Comparison of ENCODE assay signal across 8 cellular contexts in genomic region chr5:132459983-132460834, GRCh38. TPM values are rescaled to one million over a fixed set of nuclear protein-coding genes. Genes with fewer than 3 reads are reported as not detected.
DNase-seq lines count a peak whose midpoint lies in the region; ATAC-seq, FAIRE-seq and TF ChIP-seq lines count a peak whose summit lies in the region.

No MANE protein-coding gene starts in this region.

- no peak overlapping the region for H2BK15ac ChIP-seq in H9 (ENCODE audit: low read depth, low read length)

- peak; percentile 25; the same call in 1 of the 2 replicates for TF ChIP-seq CTCF in AG04450 (IDR thresholded peaks at IDR 0.05; ENCODE audit: low read depth, low read length)
- peak; percentile 48; the same call in 2 of the 3 replicates for TF ChIP-seq CTCF in H9 (conservative IDR thresholded peaks at IDR 0.05)

- H2BK5ac ChIP-seq in H9 (ENCODE audit: insufficient read length, low read length), result no peak overlapping the region

- H3K14ac ChIP-seq in H9 (ENCODE audit: insufficient read depth, low read length), result no peak overlapping the region; the same call in 1 of the 2 replicates

- H3K9me3 Mint-ChIP-seq in H9, result no peaks in the 10 kb centered on the region; a peak in 1 of 5 replicates

- DNase-seq in AG04450 (ENCODE audit: low read depth, low spot score), result no peak
- no peak for DNase-seq in H9
- DNase-seq in SW480 (ENCODE audit: low spot score), result peak; percentile 93
- DNase-seq in left ventricle myocardium superior, result peak; percentile 57
- no peak for DNase-seq in epidermal melanocyte (ENCODE audit: insufficient read length, low spot score)
- no peak for DNase-seq in HPDE6-E6E7 (ENCODE audit: extremely low spot score)
- DNase-seq in H54 (ENCODE audit: insufficient read length, low spot score), result no peak

- WGBS in H9 (ENCODE audit: extremely low coverage, insufficient read length, low lambda C conversion rate), result no CpG with 5 or more reads among the region's 8 CpGs

- no peak overlapping the region for H3K4me3 Mint-ChIP-seq in H9

- H3K18ac ChIP-seq in H9 (ENCODE audit: insufficient read length, low read depth, low read length), result no peak overlapping the region

- no peak overlapping the region for H2BK120ac ChIP-seq in H9 (ENCODE audit: low read depth, low read length, poor library complexity, severe bottlenecking)

- no peak overlapping the region for H3K4me2 ChIP-seq in H9 (ENCODE audit: insufficient read depth, insufficient read length, low read length)

- no peaks in the 10 kb centered on the region for H3K79me2 ChIP-seq in H9 (ENCODE audit: insufficient read depth, low read length)

- FAIRE-seq in H54 (lab: Jason Lieb, UNC), result no peak

- no peak overlapping the region for H3K9ac ChIP-seq in H9 (ENCODE audit: extremely low read depth, insufficient read length, low read length)

- no peak overlapping the region for H3K4me3 ChIP-seq in AG04450 (ENCODE audit: low read depth, low read length)

- no peak overlapping the region for H3K56ac ChIP-seq in H9 (ENCODE audit: insufficient read length, low read depth, low read length)

- peak overlapping the region; percentile 95 for H3K27ac ChIP-seq in AG04450 (ENCODE audit: low read depth, low read length)
- H3K27ac ChIP-seq in H9 (ENCODE audit: insufficient read length, low read depth, low read length), result no peak overlapping the region

- H3K4ac ChIP-seq in H9 (ENCODE audit: low read depth, low read length), result no peak overlapping the region

- ATAC-seq in left ventricle myocardium superior (peak; percentile 70), HG02884 (IDR thresholded peaks at IDR 0.05; ENCODE audit: unreplicated experiment) (no peak)

- no peak overlapping the region for H4K5ac ChIP-seq in H9 (ENCODE audit: insufficient read length, low read depth, low read length)

- POLR2A ChIA-PET in AG04450 (lab: Yijun Ruan, JAX), result interaction anchor here (0.6 kb wide), 1 partner anchor 13 kb away, joined by 5 read pairs; no protein-coding TSS in a partner anchor

- H3K79me1 ChIP-seq in H9 (ENCODE audit: insufficient read depth, low read depth, low read length, poor library complexity, severe bottlenecking), result no peaks in the 10 kb centered on the region

- no peaks in the 10 kb centered on the region for H3K36me3 Mint-ChIP-seq in H9 (ENCODE audit: insufficient read depth in 1 of 3, low read depth in 3 of 3)

- H3K27me3 ChIP-seq in AG04450 (ENCODE audit: control insufficient read depth, insufficient read depth, low read length), result no peaks in the 10 kb centered on the region
- no peaks in the 10 kb centered on the region for H3K27me3 ChIP-seq in H9 (ENCODE audit: insufficient read depth, low read length)

- no peak overlapping the region for H2AFZ ChIP-seq in H9 (ENCODE audit: low read length)

- H3K4me1 ChIP-seq in H9 (ENCODE audit: insufficient read depth, low read length), result peaks cover 18% of the 10 kb centered on the region; the same call in 1 of the 2 replicates

- CTCF ChIA-PET in AG04450 (lab: Charles Lee), result interaction anchor here (1.3 kb wide), 1 partner anchor 73 kb away, joined by 6 read pairs; no protein-coding TSS in a partner anchor

- no peak overlapping the region for H4K8ac ChIP-seq in H9 (replicated peaks; ENCODE audit: insufficient read length, low read depth, low read length)

- no peak overlapping the region for H3K23ac ChIP-seq in H9 (ENCODE audit: insufficient read length, low read depth, low read length)

- H3K27me3 Mint-ChIP-seq in H9 (ENCODE audit: low read depth), result peaks cover 5% of the 10 kb centered on the region

- peak overlapping the region in 1 of 3 experiments; percentile 1; a peak in 1 of 7 replicates for H3K27ac Mint-ChIP-seq in H9

- no peaks in the 10 kb centered on the region for H3K23me2 ChIP-seq in H9 (ENCODE audit: insufficient read length, low read depth, low read length, poor library complexity, severe bottlenecking)

- no peak overlapping the region for H3T11ph ChIP-seq in H9 (ENCODE audit: low read length)

- H2BK12ac ChIP-seq in H9 (ENCODE audit: insufficient read length, low read depth, low read length), result no peak overlapping the region

- TF ChIP-seq POLR2A in H54 (IDR thresholded peaks at IDR 0.05; ENCODE audit: low read depth, low read length), result no peak

- no peak overlapping the region for H2AK5ac ChIP-seq in H9 (ENCODE audit: insufficient read length, low read length)

- intact Hi-C loops in left ventricle myocardium superior (cut with micrococcal nuclease), result no loop called here

- peaks cover 42 to 46% of the 10 kb centered on the region in 2 experiments for H3K4me1 Mint-ChIP-seq in H9

- H4K91ac ChIP-seq in H9 (ENCODE audit: insufficient read length, low read depth, low read length), result no peak overlapping the region

- H3K9me3 ChIP-seq in AG04450 (ENCODE audit: control insufficient read depth, insufficient read depth, low read length), result no peaks in the 10 kb centered on the region
- no peaks in the 10 kb centered on the region for H3K9me3 ChIP-seq in H9 (ENCODE audit: control insufficient read depth, low read depth, low read length)

- H2BK20ac ChIP-seq in H9 (ENCODE audit: low read depth, low read length, poor library complexity, severe bottlenecking), result no peak overlapping the region

- H4K20me1 ChIP-seq in H9 (ENCODE audit: control insufficient read depth, insufficient read depth, insufficient read length), result no peaks in the 10 kb centered on the region

RNA-seq across cellular contexts. Expression of gene IRF1, which starts 30.4 kb away (rescaled TPM):
- 22.6 and 30.0 TPM in 2 replicates for polyA plus RNA-seq in AG04450 (2011; rRNA removed)
- polyA minus RNA-seq in AG04450 (2011; rRNA and poly(A)+ RNA removed), result 47.8 and 59.2 TPM in 2 replicates
- total RNA-seq in H9 (2021) (7.2 and 8.7 TPM in 2 replicates), left ventricle myocardium superior (12.6 TPM)

Comparison
In these comparisons a context has a peak if more than half of its experiments do, and no peak if none do; other contexts are left out.
1. DNase-seq: peak in SW480 (single experiment) and left ventricle myocardium superior (single experiment); none in AG04450 (single experiment), H9 (single experiment), epidermal melanocyte (single experiment), HPDE6-E6E7 (single experiment) and H54 (single experiment).